In genomic region chr1:226871047-226871365, GRCh38 we compare ENCODE assay signal across 8 cellular contexts. TPM values are rescaled to one million over a fixed set of nuclear protein-coding genes. Genes with fewer than 3 reads are reported as not detected.
DNase-seq lines count a peak whose midpoint lies in the region; ATAC-seq and TF ChIP-seq lines count a peak whose summit lies in the region.

No MANE protein-coding gene starts in this region.

- peak overlapping the region; percentile 85 for H3K4me3 Mint-ChIP-seq in central memory CD8-positive, alpha-beta T cell

- ATAC-seq in HG03108 (IDR thresholded peaks at IDR 0.05; ENCODE audit: unreplicated experiment) (peak; percentile 6), mucosa of descending colon (no peak), GM21515 (IDR thresholded peaks at IDR 0.05; ENCODE audit: unreplicated experiment) (no peak)
- no peak for ATAC-seq in central memory CD8-positive, alpha-beta T cell (replicated peaks; ENCODE audit: extremely low read depth, poor library complexity, severe bottlenecking)

- intact Hi-C loops in mucosa of descending colon (cut with DNase I, micrococcal nuclease): no loop called here

- H3K36me3 ChIP-seq in mucosa of descending colon (ENCODE audit: low read depth): no peaks in the 10 kb centered on the region

- peak overlapping the region; percentile 50 for H3K4me3 ChIP-seq in mucosa of descending colon

- H3K4me1 ChIP-seq in mucosa of descending colon (ENCODE audit: low read depth): peaks cover 19% of the 10 kb centered on the region

- H3K4me1 Mint-ChIP-seq in central memory CD8-positive, alpha-beta T cell: peaks cover 21% of the 10 kb centered on the region

- no peak for DNase-seq in central memory CD8-positive, alpha-beta T cell (ENCODE audit: low spot score in 2 of 2)
- DNase-seq in mucosa of descending colon (no peak), cortex of kidney (lab: John Stamatoyannopoulos, UW) (no peak), RPMI8226 (no peak)
- no peak for DNase-seq in stimulated activated CD4-positive, alpha-beta T cell treated with anti-CD3 and anti-CD28 coated beads, Interleukin-2, amount 100 ng/mL, for 24 hours

- H3K27me3 Mint-ChIP-seq in central memory CD8-positive, alpha-beta T cell: no peaks in the 10 kb centered on the region

- H3K9me3 Mint-ChIP-seq in central memory CD8-positive, alpha-beta T cell: no peaks in the 10 kb centered on the region

- no peak overlapping the region for H3K27ac Mint-ChIP-seq in central memory CD8-positive, alpha-beta T cell (ENCODE audit: low read depth)

- TF ChIP-seq CTCF in 22Rv1 (IDR thresholded peaks at IDR 0.05) (no peak), mucosa of descending colon (IDR thresholded peaks at IDR 0.05) (no peak)

- H3K27ac ChIP-seq in 22Rv1: peak overlapping the region; percentile 52

- H3K36me3 Mint-ChIP-seq in central memory CD8-positive, alpha-beta T cell (ENCODE audit: insufficient read depth): peaks cover 6% of the 10 kb centered on the region

- no peaks in the 10 kb centered on the region for H3K9me3 ChIP-seq in mucosa of descending colon

RNA-seq across cellular contexts. Expression of gene PSEN2, which starts 0.6 kb away (rescaled TPM):
- total RNA-seq in mucosa of descending colon: 10 to 100 TPM; 20.3 to 30.7 (median 24.1) TPM
